In genomic region chr12:7108928-7109920, GRCh38 we compare ENCODE assay signal across 8 cellular contexts. TPM values are rescaled to one million over a fixed set of nuclear protein-coding genes. Genes with fewer than 3 reads are reported as not detected.
DNase-seq lines count a peak whose midpoint lies in the region; ATAC-seq and TF ChIP-seq lines count a peak whose summit lies in the region.

TSS of gene C1RL (minus strand) at chr12:7109214. CDS start at chr12:7109180, 34 bp downstream.

- TF ChIP-seq CTCF in colonic mucosa (IDR thresholded peaks at IDR 0.05): peak; percentile 98

- no peaks in the 10 kb centered on the region for H3K27me3 ChIP-seq in colonic mucosa

- DNase-seq in Caki2 (ENCODE audit: low read depth) (peak; percentile 79), NCI-H460 (ENCODE audit: extremely low read depth, low read depth) (peak; percentile 71), colonic mucosa (peak; percentile 96), left colon (peak; percentile 88 to 92)
- peak; percentile 65 to 83 for DNase-seq in activated CD4-positive, alpha-beta T cell treated with anti-CD3 and anti-CD28 coated beads for 4 hours
- peak; percentile 62 to 84 (median 72) for DNase-seq in stimulated activated CD4-positive, alpha-beta T cell treated with anti-CD3 and anti-CD28 coated beads, Interleukin-1b, Interleukin-23, amount 100 ng/mL, for 24 hours (ENCODE audit: low read depth in 4 of 4, low spot score in 1 of 4)

- peak within 1 kb of the TSS; percentile 82 to 93 for H3K9ac ChIP-seq in colonic mucosa (ENCODE audit: low read depth in 2 of 2, low read length in 2 of 2)

- intact Hi-C loops in colonic mucosa (cut with DNase I) (no loop called here), left colon (cut with DNase I, micrococcal nuclease) (loop anchor here in 1 of 2 donors (10.0 kb wide), 1 partner anchor 154 kb away; the partner anchor contains the start of gene PTPN6)

- peak within 1 kb of the TSS; percentile 96 for H3K27ac ChIP-seq in colonic mucosa

- peak within 1 kb of the TSS; percentile 61 for H3K4me3 ChIP-seq in colonic mucosa

- H3K4me1 ChIP-seq in colonic mucosa: peaks cover 6% of the 10 kb centered on the region

- peak; percentile 35 for ATAC-seq in HG02759 (IDR thresholded peaks at IDR 0.05; ENCODE audit: unreplicated experiment)
- peak; percentile 76 for ATAC-seq in left colon
- ATAC-seq in HG03097 (IDR thresholded peaks at IDR 0.05; ENCODE audit: low FRiP score, unreplicated experiment): no peak

- in situ Hi-C loops in Caki2 (cut with HindIII; ENCODE audit: low pct_unique_long_range_greater_than_20kb, low sequenced_read_pairs): loop anchor here (10.0 kb wide), 1 partner anchor 104 kb away; no protein-coding TSS in a partner anchor

- H3K9me3 ChIP-seq in colonic mucosa: no peaks in the 10 kb centered on the region

- peaks cover 3% of the 10 kb centered on the region for H3K36me3 ChIP-seq in colonic mucosa

RNA-seq across cellular contexts. Expression of gene C1RL, which starts in this region (rescaled TPM):
- 14.8 and 22.4 TPM in 2 replicates for total RNA-seq in Caki2 (2014; rRNA removed; shearing (Covaris generic); ENCODE audit: low replicate concordance)
- 5.1 and 6.4 TPM in 2 replicates for total RNA-seq in NCI-H460 (2014; rRNA removed; shearing (Covaris generic))
- polyA plus RNA-seq in NCI-H460 (2014; cell fraction: nucleus; rRNA removed): 8.3 and 33.5 TPM in 2 replicates
- 10 to 100 TPM; 39.5 to 39.7 TPM for total RNA-seq in colonic mucosa
- total RNA-seq in left colon: 10 to 100 TPM; 48.6 to 52.7 TPM
